Comparison of ENCODE assay signal across 27 cellular contexts in the genomic region with DNA sequence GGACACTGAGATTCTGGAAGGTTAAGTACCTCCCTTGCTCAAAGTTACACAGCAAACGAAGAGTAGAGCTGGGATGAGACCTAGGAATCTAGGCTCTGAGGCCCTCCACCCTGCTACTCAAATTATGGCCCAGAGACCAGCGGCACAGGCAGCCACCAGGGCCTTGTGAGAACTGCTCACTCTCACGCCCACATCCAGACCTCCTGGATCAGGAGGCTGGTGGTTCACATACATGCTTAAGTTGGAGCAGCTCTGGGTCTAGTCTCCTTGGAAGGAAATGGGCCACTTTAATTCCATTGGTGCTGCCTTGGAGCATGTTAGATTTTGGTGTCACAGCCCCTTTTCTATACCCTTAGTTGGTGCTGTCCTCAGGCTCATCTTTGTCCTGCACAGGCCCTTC. TPM values are rescaled to one million over a fixed set of nuclear protein-coding genes. Genes with fewer than 3 reads are reported as not detected.
"Had no signal": no experiment of that assay in that cellular context is flagged by ENCODE, and none has a peak within 500 bp of the region (broad histone marks: within the 10 kb centered on the region; RNA-seq: fewer than 3 reads in every experiment).

No MANE protein-coding gene starts in this region.

- H3K36me3 Mint-ChIP-seq: naive thymus-derived CD8-positive, alpha-beta T cell; stimulated activated naive B cell treated with anti-CD40 and anti-IgM and Interleukin-4, amounts not matched to agents 10 μg/mL and 1 μg/mL and 100 μg/mL, for 72 hours had no signal

- H3K9me3 ChIP-seq: left lung, lower lobe of right lung, psoas muscle, stomach, testis, thyroid gland, transverse colon, upper lobe of left lung had no signal

- H3K4me3 ChIP-seq: hepatocyte, left lung, lower lobe of right lung, psoas muscle, skin epidermis, stomach, testis, thyroid gland, transverse colon, upper lobe of left lung had no signal

- H3K27ac Mint-ChIP-seq: naive thymus-derived CD8-positive, alpha-beta T cell; nephron; stimulated activated naive B cell treated with anti-CD40 and anti-IgM and Interleukin-4, amounts not matched to agents 10 μg/mL and 1 μg/mL and 100 μg/mL, for 72 hours had no signal

- H3K4me1 Mint-ChIP-seq: nephron, neural crest cell had no signal

- H3K4me3 Mint-ChIP-seq: naive thymus-derived CD8-positive, alpha-beta T cell; nephron; neural crest cell; stimulated activated naive B cell treated with anti-CD40 and anti-IgM and Interleukin-4, amounts not matched to agents 10 μg/mL and 1 μg/mL and 100 μg/mL, for 72 hours had no signal

- H3K27ac ChIP-seq: hepatocyte, left lung, lower lobe of right lung, parathyroid adenoma, psoas muscle, skin epidermis, stomach, testis, thyroid gland, transverse colon, upper lobe of left lung had no signal

- DNase-seq: kidney glomerular epithelial cell; left colon; left lung; lower lobe of right lung; mammary epithelial cell; mesenchymal stem cell; naive thymus-derived CD8-positive, alpha-beta T cell; nucleus accumbens; psoas muscle; stimulated activated CD4-positive, alpha-beta T cell treated with anti-CD3 and anti-CD28 coated beads, Interleukin-12 subunit alpha, Interleukin-12 subunit beta, amount 100 ng/mL, for 4 hours; stimulated activated CD4-positive, alpha-beta T cell treated with anti-CD3 and anti-CD28 coated beads, Interleukin-15, amount 100 ng/mL, for 24 hours; stimulated activated CD4-positive, alpha-beta T cell treated with anti-CD3 and anti-CD28 coated beads, Interleukin-2, amount 100 ng/mL, for 24 hours; stimulated activated CD4-positive, alpha-beta T cell treated with anti-CD3 and anti-CD28 coated beads, Interleukin-4, amount 100 ng/mL, for 1 hour; stimulated activated naive B cell treated with anti-CD40 and anti-IgM and Interleukin-4, amounts not matched to agents 10 μg/mL and 1 μg/mL and 100 μg/mL, for 72 hours; stimulated activated naive CD8-positive, alpha-beta T cell treated with anti-CD3 and anti-CD28 coated beads, Interleukin-15, Interleukin-2, amounts not matched to agents 100 U/mL and 50 U/mL, for 24 hours; stomach; testis; thyroid gland; transverse colon; upper lobe of left lung had no signal

- ATAC-seq: left colon; left lung; lower lobe of right lung; naive thymus-derived CD8-positive, alpha-beta T cell; psoas muscle; sciatic nerve; stimulated activated naive B cell treated with anti-CD40 and anti-IgM and Interleukin-4, amounts not matched to agents 10 μg/mL and 1 μg/mL and 100 μg/mL, for 72 hours; stimulated activated naive CD8-positive, alpha-beta T cell treated with anti-CD3 and anti-CD28 coated beads, Interleukin-15, Interleukin-2, amounts not matched to agents 100 U/mL and 50 U/mL, for 24 hours had no signal

- H3K27me3 ChIP-seq: left lung, stomach, testis, thyroid gland, transverse colon, upper lobe of left lung had no signal

- H3K4me1 ChIP-seq: left lung, lower lobe of right lung, parathyroid adenoma, psoas muscle, stomach, testis, thyroid gland, upper lobe of left lung had no signal

- H3K36me3 ChIP-seq: left lung, lower lobe of right lung, stomach, thyroid gland, transverse colon, upper lobe of left lung had no signal

- H3K9me3 Mint-ChIP-seq: naive thymus-derived CD8-positive, alpha-beta T cell; nephron; stimulated activated naive B cell treated with anti-CD40 and anti-IgM and Interleukin-4, amounts not matched to agents 10 μg/mL and 1 μg/mL and 100 μg/mL, for 72 hours had no signal

RNA-seq across cellular contexts. Expression of a gene that starts 41.9 kb away (rescaled TPM):
- total RNA-seq: mammary epithelial cell; naive thymus-derived CD8-positive, alpha-beta T cell had no signal
- polyA plus RNA-seq: keratinocyte; mammary epithelial cell; naive thymus-derived CD8-positive, alpha-beta T cell had no signal
